In genomic region chr2:155372969-155373368, GRCh38 we compare ENCODE assay signal across 10 cellular contexts.
DNase-seq lines count a peak whose midpoint lies in the region; ATAC-seq, FAIRE-seq and TF ChIP-seq lines count a peak whose summit lies in the region.
"Had no signal": no experiment of that assay in that cellular context is flagged by ENCODE, and none has a peak within 500 bp of the region (broad histone marks: within the 10 kb centered on the region; RNA-seq: fewer than 3 reads in every experiment).

No MANE protein-coding gene starts in this region.

- H3K27ac Mint-ChIP-seq in endothelial cell (ENCODE audit: unreplicated experiment), result no peak overlapping the region

- no peaks in the 10 kb centered on the region for H3K36me3 ChIP-seq in MM.1S (replicated peaks; ENCODE audit: insufficient read depth, low read length)
- H3K36me3 ChIP-seq in hepatocyte (replicated peaks; ENCODE audit: insufficient read depth, low read depth), result no peaks in the 10 kb centered on the region

- no peaks in the 10 kb centered on the region for H3F3A ChIP-seq in MM.1S (ENCODE audit: insufficient read depth, low read length)

- no peak for FAIRE-seq in D721Med (lab: Jason Lieb, UNC)
- FAIRE-seq: keratinocyte had no signal

- H3K4me3 Mint-ChIP-seq in endothelial cell (ENCODE audit: unreplicated experiment), result no peak overlapping the region

- H3K9me3 Mint-ChIP-seq in endothelial cell (ENCODE audit: unreplicated experiment), result no peaks in the 10 kb centered on the region

- in situ Hi-C loops in SK-MEL-5 (cut with HindIII; ENCODE audit: low pct_unique_long_range_greater_than_20kb, low sequenced_read_pairs), result no loop called here
- in situ Hi-C loops in GM13976 (cut with MboI; ENCODE audit: low sequenced_read_pairs, unreplicated experiment), result loop anchor here (25.0 kb wide), 1 partner anchor 439 kb away; no protein-coding TSS in a partner anchor

- no peaks in the 10 kb centered on the region for H3K27me3 Mint-ChIP-seq in endothelial cell (ENCODE audit: unreplicated experiment)

- H4K20me1 ChIP-seq in MM.1S (ENCODE audit: insufficient read depth, low read length) (no peaks in the 10 kb centered on the region), hepatocyte (ENCODE audit: insufficient read depth, poor library complexity, severe bottlenecking) (no peaks in the 10 kb centered on the region)

- H3K4me2 ChIP-seq in MM.1S (ENCODE audit: low read depth, low read length) (no peak overlapping the region), hepatocyte (no peak overlapping the region)

- TF ChIP-seq CTCF in D721Med (IDR thresholded peaks at IDR 0.05; ENCODE audit: insufficient read depth, missing control alignments) (peak; percentile 49), MM.1S (IDR thresholded peaks at IDR 0.05; ENCODE audit: low read length) (peak; percentile 22; the same call in 1 of the 2 replicates), hepatocyte (IDR thresholded peaks at IDR 0.05; ENCODE audit: poor library complexity) (peak; percentile 61), endothelial cell (IDR thresholded peaks at IDR 0.05; ENCODE audit: unreplicated experiment) (no peak), GM13976 (IDR thresholded peaks at IDR 0.05; ENCODE audit: borderline replicate concordance, control extremely low read depth, extremely low read depth, insufficient read depth, missing control alignments) (no peak)

- H3K9me2 ChIP-seq in MM.1S (replicated peaks; ENCODE audit: insufficient read depth, low read length) (no peaks in the 10 kb centered on the region), hepatocyte (replicated peaks; ENCODE audit: insufficient read depth) (no peaks in the 10 kb centered on the region)

- no peak overlapping the region for H3K9ac ChIP-seq in MM.1S (ENCODE audit: low read length)

- ATAC-seq in GM21786 (IDR thresholded peaks at IDR 0.05; ENCODE audit: unreplicated experiment), result no peak
- ATAC-seq in GM18519 (IDR thresholded peaks at IDR 0.05; ENCODE audit: low FRiP score, unreplicated experiment), result no peak

- no peaks in the 10 kb centered on the region for H3K4me1 Mint-ChIP-seq in endothelial cell (ENCODE audit: unreplicated experiment)

- DNase-seq in D721Med (ENCODE audit: insufficient read length, low spot score) (no peak), MM.1S (no peak), SK-MEL-5 (ENCODE audit: low read depth, low spot score) (peak; percentile 66), hepatocyte (ENCODE audit: low spot score) (peak; percentile 19), endothelial cell (ENCODE audit: low spot score) (no peak), GM13976 (ENCODE audit: low spot score) (no peak)
- DNase-seq: activated T-cell treated with anti-CD3 and anti-CD28 coated beads, Interleukin-2, amount 50 U/mL, for 1 hour had no signal

- WGBS in hepatocyte (ENCODE audit: low lambda C conversion rate, missing lambda C conversion rate), result 41% methylated on average over 2 of the region's 2 CpGs

- no peaks in the 10 kb centered on the region for H3K27me3 ChIP-seq in MM.1S (replicated peaks; ENCODE audit: insufficient read depth, low read length)
- H3K27me3 ChIP-seq in hepatocyte, result no peaks in the 10 kb centered on the region

- no peak overlapping the region for H3K4me3 ChIP-seq in MM.1S (ENCODE audit: low read length)
- no peak overlapping the region for H3K4me3 ChIP-seq in hepatocyte

- H3K9me3 ChIP-seq in MM.1S (replicated peaks; ENCODE audit: insufficient read depth, low read length) (no peaks in the 10 kb centered on the region), hepatocyte (ENCODE audit: low read depth) (no peaks in the 10 kb centered on the region)

- H3K27ac ChIP-seq in MM.1S (ENCODE audit: low read length) (no peak overlapping the region), hepatocyte (no peak overlapping the region)

- H2AFZ ChIP-seq in MM.1S (ENCODE audit: low read length), result no peak overlapping the region
- no peak overlapping the region for H2AFZ ChIP-seq in hepatocyte

- H3K4me1 ChIP-seq in MM.1S (ENCODE audit: low read length), result peaks cover 2% of the 10 kb centered on the region
- H3K4me1 ChIP-seq in hepatocyte (ENCODE audit: insufficient read depth), result no peaks in the 10 kb centered on the region

- H3K36me3 Mint-ChIP-seq in endothelial cell (ENCODE audit: low read depth, unreplicated experiment), result no peaks in the 10 kb centered on the region

- H3K79me2 ChIP-seq in MM.1S (ENCODE audit: low read length), result no peaks in the 10 kb centered on the region
- no peaks in the 10 kb centered on the region for H3K79me2 ChIP-seq in hepatocyte

Comparison
In these comparisons a context has a peak if more than half of its experiments do, and no peak if none do; other contexts are left out.
1. DNase-seq: peak in SK-MEL-5 (single experiment) and hepatocyte (single experiment); none in D721Med (single experiment), MM.1S (single experiment), endothelial cell (single experiment) and GM13976 (single experiment).
2. CTCF ChIP-seq: peak in D721Med (single experiment), MM.1S (single experiment) and hepatocyte (single experiment); none in endothelial cell (single experiment) and GM13976 (single experiment).